ENCODE assay signal across 1 cellular context in the genomic region with DNA sequence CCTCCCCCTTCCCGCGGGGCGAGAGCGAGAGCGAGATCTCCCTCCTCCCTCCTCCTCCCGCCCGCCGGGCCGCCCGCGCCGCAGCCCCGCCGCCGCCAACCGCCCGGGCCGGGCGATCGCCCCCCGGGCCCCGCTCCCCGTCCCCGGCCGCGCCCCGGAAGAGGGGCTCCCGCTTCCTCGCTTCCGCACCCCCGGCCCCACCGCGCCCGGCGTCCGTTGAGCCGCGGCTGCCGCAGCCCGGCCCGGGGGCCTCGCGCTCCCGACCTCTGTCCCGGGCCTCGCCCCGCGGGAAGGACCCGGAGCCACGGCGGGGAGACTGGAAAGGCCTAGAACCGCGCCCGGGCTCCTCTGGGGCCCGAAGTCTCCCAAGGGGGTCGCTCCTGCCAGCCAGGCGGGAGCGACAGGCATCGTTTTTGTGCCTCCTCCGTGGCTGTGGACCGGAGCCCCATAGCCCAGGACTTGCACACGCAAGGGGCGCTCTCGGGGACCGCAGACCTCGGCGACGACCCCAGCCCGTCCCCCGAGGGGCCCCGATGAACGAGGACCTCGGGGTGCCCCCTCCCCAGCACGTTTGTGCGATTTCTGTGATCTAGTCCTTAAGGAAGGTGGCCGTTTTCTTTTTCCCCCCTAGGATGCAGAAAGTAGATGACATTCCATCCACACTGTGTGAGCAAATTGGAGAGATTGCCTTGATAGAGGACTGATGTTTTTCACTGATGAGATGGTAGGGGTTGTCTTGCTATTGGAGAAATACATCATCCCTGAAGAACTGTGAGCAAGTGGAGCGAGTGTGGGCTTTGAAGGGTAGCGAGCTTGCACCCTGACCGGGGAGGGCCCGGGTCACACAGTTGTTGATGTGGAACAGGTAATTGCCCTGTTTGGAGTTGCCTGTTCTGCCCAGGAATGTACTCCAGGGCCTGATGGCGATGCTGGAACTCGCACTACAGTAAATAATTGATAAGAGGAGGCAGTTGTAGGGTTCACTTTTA.
TF ChIP-seq lines count a peak whose summit lies in the region.

No MANE protein-coding gene starts in this region.

TF ChIP-seq in HepG2, 621 proteins besides CTCF, POLR2A, EP300 and RAD21 (continued from another document and continues in another):
- TF ChIP-seq AHDC1 (CRISPR knock-in tag; IDR thresholded peaks at IDR 0.05; ENCODE audit: borderline replicate concordance) (no peak), ZNF768 (CRISPR knock-in tag; IDR thresholded peaks at IDR 0.05) (peak; percentile 37; the same call in 1 of the 2 replicates), NFE2L1 (CRISPR knock-in tag; IDR thresholded peaks at IDR 0.05; ENCODE audit: borderline replicate concordance) (no peak), ZNF770 (CRISPR knock-in tag; IDR thresholded peaks at IDR 0.05) (0 out of 2 replicates have a peak, but pooled peaks have one; percentile 37), ZFP36L1 (CRISPR knock-in tag; IDR thresholded peaks at IDR 0.05) (no peak), RXRA (CRISPR knock-in tag; IDR thresholded peaks at IDR 0.05) (peak; percentile 28; the same call in 1 of the 2 replicates), ZNF570 (CRISPR knock-in tag; IDR thresholded peaks at IDR 0.05; ENCODE audit: borderline replicate concordance) (no peak), HOMEZ (CRISPR knock-in tag; IDR thresholded peaks at IDR 0.05; ENCODE audit: low read depth) (no peak), SIX1 (CRISPR knock-in tag; IDR thresholded peaks at IDR 0.05; ENCODE audit: borderline replicate concordance) (no peak), ESRRA (CRISPR knock-in tag; IDR thresholded peaks at IDR 0.05; ENCODE audit: low read depth) (no peak), ZMAT3 (CRISPR knock-in tag; conservative IDR thresholded peaks at IDR 0.05) (no peak), FOXO4 (CRISPR knock-in tag; conservative IDR thresholded peaks at IDR 0.05) (0 out of 2 replicates have a peak, but pooled peaks have one; percentile 28), ZNF12 (CRISPR knock-in tag; IDR thresholded peaks at IDR 0.05) (no peak), ZNF331 (CRISPR knock-in tag; IDR thresholded peaks at IDR 0.05) (no peak; the same call in 1 of the 2 replicates), NBN (conservative IDR thresholded peaks at IDR 0.05) (no peak), CREM (IDR thresholded peaks at IDR 0.05) (no peak), CREM (CRISPR knock-in tag; IDR thresholded peaks at IDR 0.05) (no peak), NFYC (CRISPR knock-in tag; IDR thresholded peaks at IDR 0.05) (no peak), ZNF282 (IDR thresholded peaks at IDR 0.05; ENCODE audit: partially characterized antibody) (no peak), ZFYVE20 (CRISPR knock-in tag; IDR thresholded peaks at IDR 0.05; ENCODE audit: borderline replicate concordance, low read depth) (no peak), ATF7-NPFF (CRISPR knock-in tag; IDR thresholded peaks at IDR 0.05; ENCODE audit: low read depth) (no peak), ZNF296 (CRISPR knock-in tag; conservative IDR thresholded peaks at IDR 0.05) (no peak), RORA (CRISPR knock-in tag; IDR thresholded peaks at IDR 0.05) (no peak), ADNP (CRISPR knock-in tag; IDR thresholded peaks at IDR 0.05) (no peak), MYNN (CRISPR knock-in tag; IDR thresholded peaks at IDR 0.05; ENCODE audit: low read depth) (no peak), ZNF232 (CRISPR knock-in tag; IDR thresholded peaks at IDR 0.05; ENCODE audit: borderline replicate concordance) (peak; percentile 21; the same call in 1 of the 2 replicates), ZNF253 (CRISPR knock-in tag; IDR thresholded peaks at IDR 0.05; ENCODE audit: borderline replicate concordance) (no peak), NFYB (CRISPR knock-in tag; IDR thresholded peaks at IDR 0.05) (no peak), ZNF274 (CRISPR knock-in tag; IDR thresholded peaks at IDR 0.05) (peak; percentile 52; the same call in 1 of the 2 replicates), PAX8 (CRISPR knock-in tag; IDR thresholded peaks at IDR 0.05; ENCODE audit: borderline replicate concordance) (no peak), HDAC6 (IDR thresholded peaks at IDR 0.05; ENCODE audit: low read depth, low read length) (no peak), SUZ12 (IDR thresholded peaks at IDR 0.05; ENCODE audit: low read depth, low read length) (no peak), ZNF180 (CRISPR knock-in tag; IDR thresholded peaks at IDR 0.05; ENCODE audit: borderline replicate concordance, low read depth) (no peak)
- TF ChIP-seq, protein P1, sequence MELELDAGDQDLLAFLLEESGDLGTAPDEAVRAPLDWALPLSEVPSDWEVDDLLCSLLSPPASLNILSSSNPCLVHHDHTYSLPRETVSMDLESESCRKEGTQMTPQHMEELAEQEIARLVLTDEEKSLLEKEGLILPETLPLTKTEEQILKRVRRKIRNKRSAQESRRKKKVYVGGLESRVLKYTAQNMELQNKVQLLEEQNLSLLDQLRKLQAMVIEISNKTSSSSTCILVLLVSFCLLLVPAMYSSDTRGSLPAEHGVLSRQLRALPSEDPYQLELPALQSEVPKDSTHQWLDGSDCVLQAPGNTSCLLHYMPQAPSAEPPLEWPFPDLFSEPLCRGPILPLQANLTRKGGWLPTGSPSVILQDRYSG (CRISPR knock-in tag; IDR thresholded peaks at IDR 0.05): no peak
- TF ChIP-seq, protein P2, sequence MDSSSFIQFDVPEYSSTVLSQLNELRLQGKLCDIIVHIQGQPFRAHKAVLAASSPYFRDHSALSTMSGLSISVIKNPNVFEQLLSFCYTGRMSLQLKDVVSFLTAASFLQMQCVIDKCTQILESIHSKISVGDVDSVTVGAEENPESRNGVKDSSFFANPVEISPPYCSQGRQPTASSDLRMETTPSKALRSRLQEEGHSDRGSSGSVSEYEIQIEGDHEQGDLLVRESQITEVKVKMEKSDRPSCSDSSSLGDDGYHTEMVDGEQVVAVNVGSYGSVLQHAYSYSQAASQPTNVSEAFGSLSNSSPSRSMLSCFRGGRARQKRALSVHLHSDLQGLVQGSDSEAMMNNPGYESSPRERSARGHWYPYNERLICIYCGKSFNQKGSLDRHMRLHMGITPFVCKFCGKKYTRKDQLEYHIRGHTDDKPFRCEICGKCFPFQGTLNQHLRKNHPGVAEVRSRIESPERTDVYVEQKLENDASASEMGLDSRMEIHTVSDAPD (CRISPR knock-in tag; IDR thresholded peaks at IDR 0.05): 0 out of 2 replicates have a peak, but pooled peaks have one; percentile 19
- TF ChIP-seq, protein P3, sequence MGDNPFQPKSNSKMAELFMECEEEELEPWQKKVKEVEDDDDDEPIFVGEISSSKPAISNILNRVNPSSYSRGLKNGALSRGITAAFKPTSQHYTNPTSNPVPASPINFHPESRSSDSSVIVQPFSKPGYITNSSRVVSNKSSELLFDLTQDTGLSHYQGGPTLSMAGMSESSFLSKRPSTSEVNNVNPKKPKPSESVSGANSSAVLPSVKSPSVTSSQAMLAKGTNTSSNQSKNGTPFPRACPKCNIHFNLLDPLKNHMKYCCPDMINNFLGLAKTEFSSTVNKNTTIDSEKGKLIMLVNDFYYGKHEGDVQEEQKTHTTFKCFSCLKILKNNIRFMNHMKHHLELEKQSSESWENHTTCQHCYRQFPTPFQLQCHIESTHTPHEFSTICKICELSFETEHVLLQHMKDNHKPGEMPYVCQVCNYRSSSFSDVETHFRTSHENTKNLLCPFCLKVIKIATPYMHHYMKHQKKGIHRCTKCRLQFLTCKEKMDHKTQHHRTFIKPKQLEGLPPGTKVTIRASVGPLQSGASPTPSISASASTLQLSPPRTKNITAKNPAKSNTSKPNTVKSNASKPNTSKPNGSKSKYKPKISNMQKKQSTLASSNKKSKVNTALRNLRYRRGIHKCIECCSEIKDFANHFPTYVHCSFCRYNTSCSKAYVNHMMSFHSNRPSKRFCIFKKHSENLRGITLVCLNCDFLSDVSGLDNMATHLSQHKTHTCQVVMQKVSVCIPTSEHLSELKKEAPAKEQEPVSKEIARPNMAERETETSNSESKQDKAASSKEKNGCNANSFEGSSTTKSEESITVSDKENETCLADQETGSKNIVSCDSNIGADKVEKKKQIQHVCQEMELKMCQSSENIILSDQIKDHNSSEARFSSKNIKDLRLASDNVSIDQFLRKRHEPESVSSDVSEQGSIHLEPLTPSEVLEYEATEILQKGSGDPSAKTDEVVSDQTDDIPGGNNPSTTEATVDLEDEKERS (CRISPR knock-in tag; IDR thresholded peaks at IDR 0.05): no peak
- TF ChIP-seq, protein P4, sequence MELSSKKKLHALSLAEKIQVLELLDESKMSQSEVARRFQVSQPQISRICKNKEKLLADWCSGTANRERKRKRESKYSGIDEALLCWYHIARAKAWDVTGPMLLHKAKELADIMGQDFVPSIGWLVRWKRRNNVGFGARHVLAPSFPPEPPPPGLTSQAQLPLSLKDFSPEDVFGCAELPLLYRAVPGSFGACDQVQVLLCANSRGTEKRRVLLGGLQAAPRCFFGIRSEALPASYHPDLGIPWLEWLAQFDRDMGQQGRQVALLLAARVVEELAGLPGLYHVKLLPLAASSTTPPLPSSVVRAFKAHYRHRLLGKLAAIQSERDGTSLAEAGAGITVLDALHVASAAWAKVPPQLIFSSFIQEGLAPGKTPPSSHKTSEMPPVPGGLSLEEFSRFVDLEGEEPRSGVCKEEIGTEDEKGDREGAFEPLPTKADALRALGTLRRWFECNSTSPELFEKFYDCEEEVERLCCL (CRISPR knock-in tag; IDR thresholded peaks at IDR 0.05; ENCODE audit: borderline replicate concordance): no peak
